ENCODE assay signal across 8 cellular contexts in genomic region chr11:122910775-122911174, GRCh38. TPM values are rescaled to one million over a fixed set of nuclear protein-coding genes. Genes with fewer than 3 reads are reported as not detected.
DNase-seq lines count a peak whose midpoint lies in the region; ATAC-seq and TF ChIP-seq lines count a peak whose summit lies in the region.

No MANE protein-coding gene starts in this region.

- H3K36me3 ChIP-seq in effector memory CD4-positive, alpha-beta T cell (ENCODE audit: control insufficient read depth, insufficient read depth, low read length): no peaks in the 10 kb centered on the region

- H3K9me3 ChIP-seq in effector memory CD4-positive, alpha-beta T cell (ENCODE audit: control insufficient read depth, low read length): no peaks in the 10 kb centered on the region

- POLR2A ChIA-PET in activated CD4-positive, alpha-beta T cell treated with anti-CD3 and anti-CD28 coated beads for 36 hours (lab: Charles Lee): no interaction called here

- DNase-seq in activated CD4-positive, alpha-beta T cell treated with anti-CD3 and anti-CD28 coated beads for 36 hours: peak; percentile 19
- DNase-seq in activated CD4-positive, alpha-beta T cell treated with anti-CD3 and anti-CD28 coated beads for 1 hour: no peak
- DNase-seq in NCI-H460 (ENCODE audit: extremely low read depth, low read depth) (peak; percentile 3), dorsolateral prefrontal cortex (no peak), retinal pigment epithelial cell (ENCODE audit: low read depth) (no peak), natural killer cell (no peak)
- no peak for DNase-seq in effector memory CD4-positive, alpha-beta T cell

- no peak overlapping the region for H3K4me3 ChIP-seq in dorsolateral prefrontal cortex
- no peak overlapping the region for H3K4me3 ChIP-seq in retinal pigment epithelial cell (ENCODE audit: low read length)
- H3K4me3 ChIP-seq in effector memory CD4-positive, alpha-beta T cell (ENCODE audit: insufficient read depth, low read depth, low read length, poor library complexity, severe bottlenecking): no peak overlapping the region

- H3K27ac ChIP-seq in dorsolateral prefrontal cortex: no peak overlapping the region
- no peak overlapping the region for H3K27ac ChIP-seq in effector memory CD4-positive, alpha-beta T cell (ENCODE audit: insufficient read depth, low read length, poor library complexity, severe bottlenecking)

- TF ChIP-seq CTCF in dorsolateral prefrontal cortex (IDR thresholded peaks at IDR 0.05 in 54 of 56, conservative IDR thresholded peaks at IDR 0.05 in 2 of 56; ENCODE audit: low read depth in 1 of 56, partially characterized antibody in 56 of 56) (peak in 50 of 56 donors; percentile 13 to 69 (median 42)), retinal pigment epithelial cell (conservative IDR thresholded peaks at IDR 0.05; ENCODE audit: low read depth, low read length) (peak; percentile 56), natural killer cell (IDR thresholded peaks at IDR 0.05) (no peak)

- H3K27me3 ChIP-seq in dorsolateral prefrontal cortex: peaks cover 0 to 3% (median 0%) of the 10 kb centered on the region in 45 donors
- no peaks in the 10 kb centered on the region for H3K27me3 ChIP-seq in effector memory CD4-positive, alpha-beta T cell (replicated peaks; ENCODE audit: control insufficient read depth, insufficient read depth, low read length, poor library complexity, severe bottlenecking)

- no peak overlapping the region for H3K27ac Mint-ChIP-seq in activated CD4-positive, alpha-beta T cell treated with anti-CD3 and anti-CD28 coated beads for 36 hours
- H3K27ac Mint-ChIP-seq in natural killer cell: no peak overlapping the region

- no peak overlapping the region for H3K4me3 Mint-ChIP-seq in activated CD4-positive, alpha-beta T cell treated with anti-CD3 and anti-CD28 coated beads for 36 hours
- no peak overlapping the region for H3K4me3 Mint-ChIP-seq in natural killer cell

- CTCF ChIA-PET in activated CD4-positive, alpha-beta T cell treated with anti-CD3 and anti-CD28 coated beads for 36 hours (lab: Charles Lee): interaction anchor here (0.6 kb wide), 1 partner anchor 110 kb away, joined by 3 read pairs; no protein-coding TSS in a partner anchor

- no peaks in the 10 kb centered on the region for H3K27me3 Mint-ChIP-seq in activated CD4-positive, alpha-beta T cell treated with anti-CD3 and anti-CD28 coated beads for 36 hours
- H3K27me3 Mint-ChIP-seq in natural killer cell (ENCODE audit: low read depth in 2 of 2): no peaks in the 10 kb centered on the region

- ATAC-seq in activated CD4-positive, alpha-beta T cell treated with anti-CD3 and anti-CD28 coated beads for 36 hours: no peak
- ATAC-seq in HG03095 (IDR thresholded peaks at IDR 0.05; ENCODE audit: unreplicated experiment) (no peak), natural killer cell (no peak)

- intact Hi-C loops in activated CD4-positive, alpha-beta T cell treated with anti-CD3 and anti-CD28 coated beads for 36 hours (cut with DNase I, micrococcal nuclease): loop anchor here (1.0 to 2.0 kb wide), 3 partner anchors 110 to 144 kb away; no protein-coding TSS in a partner anchor
- intact Hi-C loops in dorsolateral prefrontal cortex (cut with DNase I): loop anchor here in 1 of 2 donors (2.0 kb wide), 1 partner anchor 112 kb away; no protein-coding TSS in a partner anchor
- intact Hi-C loops in natural killer cell (cut with micrococcal nuclease): no loop called here

- H3K4me1 ChIP-seq in effector memory CD4-positive, alpha-beta T cell (ENCODE audit: control insufficient read depth, insufficient read depth, low read length, poor library complexity, severe bottlenecking): no peaks in the 10 kb centered on the region

- no peaks in the 10 kb centered on the region for H3K4me1 Mint-ChIP-seq in activated CD4-positive, alpha-beta T cell treated with anti-CD3 and anti-CD28 coated beads for 36 hours
- no peaks in the 10 kb centered on the region for H3K4me1 Mint-ChIP-seq in natural killer cell

- no peaks in the 10 kb centered on the region for H3K36me3 Mint-ChIP-seq in activated CD4-positive, alpha-beta T cell treated with anti-CD3 and anti-CD28 coated beads for 36 hours (ENCODE audit: low read depth)
- no peaks in the 10 kb centered on the region for H3K36me3 Mint-ChIP-seq in natural killer cell

- no peaks in the 10 kb centered on the region for H3K9me3 Mint-ChIP-seq in activated CD4-positive, alpha-beta T cell treated with anti-CD3 and anti-CD28 coated beads for 36 hours (ENCODE audit: low read depth)
- H3K9me3 Mint-ChIP-seq in natural killer cell: no peaks in the 10 kb centered on the region

RNA-seq across cellular contexts. Expression of gene JHY, which starts 28.2 kb away (rescaled TPM):
- total RNA-seq in activated CD4-positive, alpha-beta T cell treated with anti-CD3 and anti-CD28 coated beads for 36 hours: 1 to 10 TPM; 2.4 to 3.2 TPM
- total RNA-seq in NCI-H460 (2014; rRNA removed; shearing (Covaris generic)): 3.1 and 3.2 TPM in 2 replicates
- polyA plus RNA-seq in NCI-H460 (2014; cell fraction: nucleus; rRNA removed): 0.50 and 1.4 TPM in 2 replicates
- total RNA-seq in dorsolateral prefrontal cortex: 10 to 100 TPM in 22 of 120 experiments, 1 to 10 TPM in 98; 2.7 to 14.3 (median 8.6) TPM
- 1 to 10 TPM in 2 of 3 donors, under 1 TPM in 1; 0.88 to 1.5 (median 1.2) TPM for total RNA-seq in natural killer cell

Comparison
In these comparisons a context has a peak if more than half of its experiments do, and no peak if none do; other contexts are left out.
1. DNase-seq: peak in activated CD4-positive, alpha-beta T cell treated with anti-CD3 and anti-CD28 coated beads for 36 hours (single experiment) and NCI-H460 (single experiment); none in activated CD4-positive, alpha-beta T cell treated with anti-CD3 and anti-CD28 coated beads for 1 hour (single experiment), dorsolateral prefrontal cortex (0 of 10), retinal pigment epithelial cell (single experiment), effector memory CD4-positive, alpha-beta T cell (0 of 3) and natural killer cell (single experiment).